25 cellular contexts compared by ENCODE assay signal in genomic region chr18:28890796-28891195, GRCh38.
"Had no signal": no experiment of that assay in that cellular context is flagged by ENCODE, and none has a peak within 500 bp of the region (broad histone marks: within the 10 kb centered on the region; RNA-seq: fewer than 3 reads in every experiment).

No MANE protein-coding gene starts in this region.

- H3K36me3 ChIP-seq: ascending aorta, cardiac muscle cell, colonic mucosa, left ventricle myocardium inferior, neural progenitor cell, right atrium auricular region, spleen, suprapubic skin, tibial artery, upper lobe of right lung had no signal

- H3K4me2 ChIP-seq: neural progenitor cell had no signal

- FAIRE-seq: islet of Langerhans had no signal

- H2AFZ ChIP-seq: neural progenitor cell had no signal

- H3K9ac ChIP-seq: neural progenitor cell had no signal

- DNase-seq: activated CD4-positive, alpha-beta T cell treated with anti-CD3 and anti-CD28 coated beads for 4 hours; activated CD4-positive, alpha-beta T cell treated with anti-CD3 and anti-CD28 coated beads, Interleukin-2, amount 50 U/mL, for 48 hours; activated CD8-positive, alpha-beta memory T cell treated with anti-CD3 and anti-CD28 coated beads for 24 hours; activated effector memory CD4-positive, alpha-beta T cell treated with Interleukin-2 at 50 U/mL for 16 hours; activated naive CD4-positive, alpha-beta T cell treated with Interleukin-2 at 50 U/mL for 16 hours; cerebellar nuclear complex; colonic mucosa; dorsolateral prefrontal cortex; effector memory CD4-positive, alpha-beta T cell; foreskin melanocyte; left ventricle myocardium inferior; mesendoderm; natural killer cell; spleen; stimulated activated naive CD4-positive, alpha-beta T cell; T-helper 1 cell; tibial artery; upper lobe of right lung had no signal

- H3K4me1 ChIP-seq: ascending aorta, colonic mucosa, left ventricle myocardium inferior, neural progenitor cell, right atrium auricular region, suprapubic skin, tibial artery, upper lobe of right lung had no signal

- H3K4me3 ChIP-seq: ascending aorta, cardiac muscle cell, colonic mucosa, dorsolateral prefrontal cortex, left ventricle myocardium inferior, lung, neural progenitor cell, right atrium auricular region, spleen, suprapubic skin, tibial artery, upper lobe of right lung had no signal

- H3K9me3 ChIP-seq: ascending aorta, colonic mucosa, right atrium auricular region, suprapubic skin, tibial artery, upper lobe of right lung had no signal

- H3K27me3 ChIP-seq: ascending aorta, cardiac muscle cell, colonic mucosa, neural progenitor cell, right atrium auricular region, spleen, suprapubic skin, tibial artery, upper lobe of right lung had no signal

- H3K27ac ChIP-seq: ascending aorta, cardiac muscle cell, colonic mucosa, dorsolateral prefrontal cortex, left ventricle myocardium inferior, neural progenitor cell, right atrium auricular region, suprapubic skin, tibial artery, upper lobe of right lung had no signal
